1 cellular context compared by ENCODE assay signal in the genomic region with DNA sequence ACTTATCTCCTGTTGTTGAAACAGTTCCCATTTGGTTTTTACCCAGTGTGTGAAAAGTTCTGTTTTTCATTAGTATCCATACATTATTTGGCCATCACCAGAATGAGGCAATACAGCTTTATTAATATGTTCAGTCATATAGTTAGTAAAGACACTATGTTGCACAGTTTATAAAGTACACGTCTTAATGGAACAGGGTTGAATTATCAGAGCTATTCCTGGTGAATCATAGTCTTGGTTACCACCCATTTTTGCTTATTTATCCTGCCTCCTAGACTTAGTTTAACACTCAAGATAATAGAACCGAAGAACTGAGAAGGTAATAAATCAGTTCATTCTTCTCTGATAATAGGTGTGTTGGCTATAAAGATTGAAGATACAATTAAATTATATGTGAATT.
TF ChIP-seq lines count a peak whose summit lies in the region.

No MANE protein-coding gene starts in this region.

TF ChIP-seq in IMR-90, 13 proteins besides CTCF, POLR2A, EP300 and RAD21:
- TF ChIP-seq ELK1 (IDR thresholded peaks at IDR 0.05; ENCODE audit: borderline replicate concordance, low read depth, low read length): no peak
- TF ChIP-seq RCOR1 (IDR thresholded peaks at IDR 0.05; ENCODE audit: insufficient replicate concordance, low read length): no peak
TF ChIP-seq in IMR-90: peak in this region for 0.
